ENCODE assay signal across 8 cellular contexts in the genomic region with DNA sequence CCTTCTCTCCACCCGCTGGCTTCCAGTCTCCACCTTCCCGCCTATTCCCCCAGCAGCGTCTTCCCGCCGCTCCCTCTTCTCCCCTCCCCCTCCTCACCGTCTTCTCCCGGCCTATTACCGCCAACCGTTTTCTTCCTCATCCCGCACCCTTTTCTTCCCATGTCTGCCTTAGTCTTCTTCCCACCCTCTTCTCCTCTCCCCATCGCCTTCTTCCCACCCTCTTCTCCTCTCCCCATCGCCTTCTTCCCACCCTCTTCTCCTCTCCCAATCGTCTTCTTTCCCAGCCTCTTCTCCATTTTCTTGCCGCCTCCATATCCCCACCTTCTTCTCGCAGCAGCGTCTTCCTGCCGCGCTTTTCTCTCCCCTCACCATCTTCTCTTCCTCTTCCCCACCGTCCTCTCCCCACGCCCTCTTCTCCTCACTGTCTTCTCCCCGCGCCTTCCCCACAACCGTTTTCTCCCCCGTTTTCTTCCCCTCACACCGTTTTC. TPM values are rescaled to one million over a fixed set of nuclear protein-coding genes. Genes with fewer than 3 reads are reported as not detected.
DNase-seq lines count a peak whose midpoint lies in the region; ATAC-seq and TF ChIP-seq lines count a peak whose summit lies in the region.
"Not testable (repeated sequence)": the region's sequence is repeated elsewhere in the genome, so short reads cannot be mapped to it uniquely, and the experiment has no call there.

No MANE protein-coding gene starts in this region.

- H3K36me3 ChIP-seq in ES-I3 (ENCODE audit: insufficient read depth, low read length); Karpas-422 (ENCODE audit: insufficient read depth, low read length); right lobe of liver; sigmoid colon; transverse colon: not testable (repeated sequence)

- H3K4me1 Mint-ChIP-seq in T-helper 1 cell treated with Interleukin-12 subunit alpha and Interleukin-12 subunit beta and Interleukin-4 antibody, amounts not matched to agents 30 μg/mL and 1 μg/mL, for 36 hours (ENCODE audit: low read depth) = peaks cover 17% of the 10 kb centered on the region

- intact Hi-C loops in right lobe of liver (cut with DNase I); sigmoid colon (cut with DNase I); transverse colon (cut with DNase I; ENCODE audit: low total_unique reads): not testable (repeated sequence)

- peak overlapping the region; percentile 96 for H3K27ac Mint-ChIP-seq in T-helper 1 cell treated with Interleukin-12 subunit alpha and Interleukin-12 subunit beta and Interleukin-4 antibody, amounts not matched to agents 30 μg/mL and 1 μg/mL, for 36 hours
- peak overlapping the region; percentile 94 to 95 for H3K27ac Mint-ChIP-seq in activated naive CD4-positive, alpha-beta T cell treated with anti-CD3 and anti-CD28 coated beads, Interleukin-2, amount 50 U/mL, for 72 hours

- H3K9ac ChIP-seq in ES-I3 (ENCODE audit: low read depth, low read length) (peak overlapping the region; percentile 72), Karpas-422 (ENCODE audit: low read length) (peak overlapping the region; percentile 64)

- not testable (repeated sequence) for TF ChIP-seq POLR2A in right lobe of liver (IDR thresholded peaks at IDR 0.05); sigmoid colon (IDR thresholded peaks at IDR 0.05)
- TF ChIP-seq POLR2A in transverse colon (IDR thresholded peaks at IDR 0.05) = peak; percentile 10

- H4K20me1 ChIP-seq in Karpas-422 (ENCODE audit: insufficient read depth, low read depth, low read length) = not testable (repeated sequence)

- in situ Hi-C loops in transverse colon (cut with MboI; ENCODE audit: low pct_ligation_motif_present in 1 of 4, low pct_unique_long_range_greater_than_20kb in 1 of 4, low sequenced_read_pairs in 3 of 4) = not testable (repeated sequence)

- peak overlapping the region; percentile 100 for H3K4me3 Mint-ChIP-seq in T-helper 1 cell treated with Interleukin-12 subunit alpha and Interleukin-12 subunit beta and Interleukin-4 antibody, amounts not matched to agents 30 μg/mL and 1 μg/mL, for 36 hours

- H2AFZ ChIP-seq in Karpas-422 (ENCODE audit: low read length) = not testable (repeated sequence)

- not testable (repeated sequence) for TF ChIP-seq CTCF in right lobe of liver (IDR thresholded peaks at IDR 0.05); sigmoid colon (IDR thresholded peaks at IDR 0.05); transverse colon (IDR thresholded peaks at IDR 0.05)

- H3K36me3 Mint-ChIP-seq in T-helper 1 cell treated with Interleukin-12 subunit alpha and Interleukin-12 subunit beta and Interleukin-4 antibody, amounts not matched to agents 30 μg/mL and 1 μg/mL, for 36 hours (ENCODE audit: low read depth); activated naive CD4-positive, alpha-beta T cell treated with anti-CD3 and anti-CD28 coated beads, Interleukin-2, amount 50 U/mL, for 72 hours: not testable (repeated sequence)

- not testable (repeated sequence) for H3K9me2 ChIP-seq in Karpas-422 (replicated peaks; ENCODE audit: insufficient read depth, low read length)

- not testable (repeated sequence) for H3K79me2 ChIP-seq in Karpas-422 (ENCODE audit: low read length)

- not testable (repeated sequence) for H3K9me3 ChIP-seq in ES-I3 (ENCODE audit: control insufficient read depth, insufficient read depth, low read length); Karpas-422 (ENCODE audit: low read length); right lobe of liver; sigmoid colon; transverse colon

- H3K4me3 ChIP-seq in Karpas-422 (ENCODE audit: low read length) = peak overlapping the region; percentile 68
- peak overlapping the region in 1 of 3 donors; percentile 21 for H3K4me3 ChIP-seq in right lobe of liver
- H3K4me3 ChIP-seq in sigmoid colon = peak overlapping the region; percentile 44 to 54 (median 49)
- H3K4me3 ChIP-seq in transverse colon = peak overlapping the region; percentile 38 to 70 (median 42)

- peak; percentile 51 to 57 for ATAC-seq in activated naive CD4-positive, alpha-beta T cell treated with anti-CD3 and anti-CD28 coated beads, Interleukin-2, amount 50 U/mL, for 72 hours
- ATAC-seq in esophagus mucosa (peak; percentile 71), right lobe of liver (peak; percentile 46 to 58 (median 52))

- H3K27ac ChIP-seq in Karpas-422 (ENCODE audit: low read length) (peak overlapping the region; percentile 49; the same call in 1 of the 2 replicates), sigmoid colon (peak overlapping the region; percentile 76 to 88 (median 82)), transverse colon (peak overlapping the region; percentile 69 to 89 (median 87))
- not testable (repeated sequence) for H3K27ac ChIP-seq in right lobe of liver

- H3K4me1 ChIP-seq in ES-I3 (ENCODE audit: insufficient read depth, low read length); right lobe of liver; sigmoid colon; transverse colon: not testable (repeated sequence)
- peaks cover 12% of the 10 kb centered on the region for H3K4me1 ChIP-seq in Karpas-422 (ENCODE audit: low read length)

- DNase-seq in Karpas-422 (peak; percentile 47), transverse colon (peak; percentile 16)
- DNase-seq in activated naive CD4-positive, alpha-beta T cell treated with anti-CD3 and anti-CD28 coated beads, Interleukin-2, amount 50 U/mL, for 72 hours (ENCODE audit: low spot score in 2 of 2) = peak in 1 of 2 donors; percentile 13
- not testable (repeated sequence) for DNase-seq in right lobe of liver, sigmoid colon

- H3K9me3 Mint-ChIP-seq in T-helper 1 cell treated with Interleukin-12 subunit alpha and Interleukin-12 subunit beta and Interleukin-4 antibody, amounts not matched to agents 30 μg/mL and 1 μg/mL, for 36 hours; activated naive CD4-positive, alpha-beta T cell treated with anti-CD3 and anti-CD28 coated beads, Interleukin-2, amount 50 U/mL, for 72 hours: not testable (repeated sequence)

- not testable (repeated sequence) for TF ChIP-seq EP300 in sigmoid colon (IDR thresholded peaks at IDR 0.05); transverse colon (IDR thresholded peaks at IDR 0.05; ENCODE audit: low read depth)

- H3K4me2 ChIP-seq in Karpas-422 (ENCODE audit: low read depth, low read length, poor library complexity, severe bottlenecking) = peak overlapping the region; percentile 65

- 1% methylated on average over 25 of the region's 25 CpGs for WGBS in right lobe of liver (ENCODE audit: insufficient coverage, low coverage, low lambda C conversion rate, missing lambda C conversion rate)
- WGBS in sigmoid colon, 2 donors = 1% methylated on average over 23 of the region's 25 CpGs
- 0 to 1% methylated on average over 18 to 22 of the region's 25 CpGs for whole genome bisulfite sequencing in transverse colon (ENCODE audit: low coverage in 1 of 2), 2 donors

- H3K27me3 ChIP-seq in Karpas-422 (ENCODE audit: low read length); right lobe of liver; sigmoid colon; transverse colon: not testable (repeated sequence)

- H3K27me3 Mint-ChIP-seq in T-helper 1 cell treated with Interleukin-12 subunit alpha and Interleukin-12 subunit beta and Interleukin-4 antibody, amounts not matched to agents 30 μg/mL and 1 μg/mL, for 36 hours (ENCODE audit: low read depth) = not testable (repeated sequence)

RNA-seq across cellular contexts. Expression of a gene that starts 33.8 kb away (rescaled TPM):
- not detected in 2 replicates for total RNA-seq in Karpas-422 (2014; rRNA removed; shearing (Covaris generic); ENCODE audit: low replicate concordance)
- total RNA-seq in activated naive CD4-positive, alpha-beta T cell treated with anti-CD3 and anti-CD28 coated beads, Interleukin-2, amount 50 U/mL, for 72 hours = under 1 TPM in 1 of 2 donors, not detected in 1; 0.54 TPM
- 5.3 TPM for total RNA-seq in esophagus mucosa
- 1 to 10 TPM in 3 of 6 experiments, under 1 TPM in 3; 0.46 to 1.6 (median 1.0) TPM for total RNA-seq in right lobe of liver
- total RNA-seq in sigmoid colon = not detected
- polyA plus RNA-seq in sigmoid colon = under 1 TPM in 2 of 3 donors, not detected in 1; 0.28 to 0.60 TPM
- total RNA-seq in transverse colon = 1 to 10 TPM in 2 of 4 donors, under 1 TPM in 1, not detected in 1; 0.41 to 7.0 (median 1.1) TPM

RNA-seq across cellular contexts. Expression of a gene that starts 48.1 kb away (rescaled TPM):
- total RNA-seq in Karpas-422 (2014; rRNA removed; shearing (Covaris generic); ENCODE audit: low replicate concordance) = 16.7 and 17.7 TPM in 2 replicates
- total RNA-seq in activated naive CD4-positive, alpha-beta T cell treated with anti-CD3 and anti-CD28 coated beads, Interleukin-2, amount 50 U/mL, for 72 hours = 10 to 100 TPM; 65.9 to 73.1 TPM
- total RNA-seq in esophagus mucosa (67.1 TPM), right lobe of liver (100 to 1,000 TPM; 208 to 457 (median 284) TPM), sigmoid colon (10 to 100 TPM; 21.9 to 34.2 (median 26.9) TPM), transverse colon (10 to 100 TPM; 29.2 to 49.4 (median 38.5) TPM)
- polyA plus RNA-seq in sigmoid colon = 10 to 100 TPM; 16.2 to 34.8 (median 24.7) TPM
